36 cellular contexts compared by ENCODE assay signal in the genomic region with DNA sequence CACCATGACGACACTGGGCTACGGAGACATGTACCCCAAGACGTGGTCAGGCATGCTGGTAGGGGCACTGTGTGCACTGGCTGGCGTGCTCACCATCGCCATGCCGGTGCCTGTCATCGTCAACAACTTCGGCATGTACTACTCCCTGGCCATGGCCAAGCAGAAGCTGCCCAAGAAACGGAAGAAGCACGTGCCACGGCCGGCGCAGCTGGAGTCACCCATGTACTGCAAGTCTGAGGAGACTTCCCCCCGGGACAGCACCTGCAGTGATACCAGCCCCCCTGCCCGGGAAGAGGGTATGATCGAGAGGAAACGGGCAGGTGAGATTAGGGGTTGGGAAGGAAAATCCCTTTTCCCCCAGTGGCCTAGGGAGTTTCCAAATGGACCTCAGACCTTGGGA.
"Had no signal": no experiment of that assay in that cellular context is flagged by ENCODE, and none has a peak within 500 bp of the region (broad histone marks: within the 10 kb centered on the region; RNA-seq: fewer than 3 reads in every experiment).

No MANE protein-coding gene starts in this region.

- H3K9me3 ChIP-seq: adrenal gland, body of pancreas, breast epithelium had no signal

- H3K4me3 ChIP-seq: adrenal gland, body of pancreas, breast epithelium had no signal

- H3K27ac Mint-ChIP-seq: activated B cell treated with CpG ODN at 0.5 μM for 24 hours; activated CD4-positive, alpha-beta memory T cell treated with anti-CD3 and anti-CD28 coated beads for 36 hours; activated CD4-positive, alpha-beta T cell treated with anti-CD3 and anti-CD28 coated beads, Interleukin-2, amount 10 ng/mL, durations not matched to agents 24 days and 14 days; activated CD8-positive, alpha-beta T cell treated with anti-CD3 and anti-CD28 coated beads for 36 hours; activated naive CD4-positive, alpha-beta T cell treated with anti-CD3 and anti-CD28 coated beads for 36 hours; activated naive CD4-positive, alpha-beta T cell treated with anti-CD3 and anti-CD28 coated beads, Interleukin-2, amount 50 U/mL, for 24 hours; activated naive CD8-positive, alpha-beta T cell treated with anti-CD3 and anti-CD28 coated beads for 36 hours; activated T-cell treated with anti-CD3 and anti-CD28 coated beads, Interleukin-2, amount 50 U/mL, for 72 hours; activated T-helper 1 cell treated with anti-CD3 and anti-CD28 coated beads, Interleukin-12 subunit alpha, Interleukin-12 subunit beta, Interleukin-2, Interleukin-4 antibody, amounts not matched to agents 30 ng/mL and 10 ng/mL and 1 ng/mL, durations not matched to agents 14 hours and 24 hours and 36 hours; activated T-helper 17 cell treated with anti-CD3 and anti-CD28 coated beads, Interleukin-2, amount 50 U/mL, for 72 hours; T-helper 1 cell treated with Interleukin-12 subunit alpha and Interleukin-12 subunit beta and Interleukin-4 antibody, amounts not matched to agents 30 μg/mL and 1 μg/mL, for 36 hours; T-helper 2 cell treated with Interferon-gamma antibody and Interleukin-4, amounts not matched to agents 5 μg/mL and 100 μg/mL, for 36 hours had no signal

- DNase-seq: activated B cell treated with CpG ODN at 0.5 μM for 24 hours; activated CD4-positive, alpha-beta memory T cell treated with anti-CD3 and anti-CD28 coated beads for 36 hours; activated CD4-positive, alpha-beta T cell treated with anti-CD3 and anti-CD28 coated beads for 4 hours; activated CD4-positive, alpha-beta T cell treated with anti-CD3 and anti-CD28 coated beads, Interleukin-2, amount 10 ng/mL, durations not matched to agents 24 days and 14 days; activated CD4-positive, alpha-beta T cell treated with anti-CD3 and anti-CD28 coated beads, Interleukin-2, amount 50 U/mL, for 1 hour; activated CD4-positive, alpha-beta T cell treated with anti-CD3 and anti-CD28 coated beads, Interleukin-2, amount 50 U/mL, for 4 hours; activated CD4-positive, CD25-positive, alpha-beta regulatory T cell treated with anti-CD3 and anti-CD28 coated beads, Interleukin-2, amount 50 U/mL, for 72 hours; activated CD8-positive, alpha-beta memory T cell treated with anti-CD3 and anti-CD28 coated beads, Interleukin-2, amount 50 U/mL, for 4 hours; activated CD8-positive, alpha-beta T cell treated with anti-CD3 and anti-CD28 coated beads for 36 hours; activated effector memory CD4-positive, alpha-beta T cell treated with anti-CD3 and anti-CD28 coated beads, Interleukin-2, amount 50 U/mL, for 16 hours; activated gamma-delta T cell treated with Interleukin-2 at 50 U/mL for 16 hours; activated naive CD4-positive, alpha-beta T cell; activated naive CD4-positive, alpha-beta T cell treated with anti-CD3 and anti-CD28 coated beads for 36 hours; activated naive CD8-positive, alpha-beta T cell treated with anti-CD3 and anti-CD28 coated beads for 36 hours; activated T-cell treated with anti-CD3 and anti-CD28 coated beads for 4 hours; activated T-cell treated with anti-CD3 and anti-CD28 coated beads, Interleukin-2, amount 50 U/mL, for 1 hour; activated T-cell treated with anti-CD3 and anti-CD28 coated beads, Interleukin-2, amount 50 U/mL, for 4 hours; activated T-cell treated with anti-CD3 and anti-CD28 coated beads, Interleukin-2, amount 50 U/mL, for 72 hours; adrenal gland; amniotic stem cell; aorta; body of pancreas; brain microvascular endothelial cell; central memory CD4-positive, alpha-beta T cell; T-helper 1 cell; T-helper 2 cell; T-helper 9 cell had no signal

- H3K27me3 Mint-ChIP-seq: activated B cell treated with CpG ODN at 0.5 μM for 24 hours; activated CD4-positive, alpha-beta memory T cell treated with anti-CD3 and anti-CD28 coated beads for 36 hours; activated CD4-positive, alpha-beta T cell treated with anti-CD3 and anti-CD28 coated beads, Interleukin-2, amount 10 ng/mL, durations not matched to agents 24 days and 14 days; activated CD8-positive, alpha-beta T cell treated with anti-CD3 and anti-CD28 coated beads for 36 hours; activated naive CD4-positive, alpha-beta T cell treated with anti-CD3 and anti-CD28 coated beads, Interleukin-2, amount 50 U/mL, for 24 hours; activated naive CD8-positive, alpha-beta T cell treated with anti-CD3 and anti-CD28 coated beads for 36 hours; activated T-helper 17 cell treated with anti-CD3 and anti-CD28 coated beads, Interleukin-2, amount 50 U/mL, for 72 hours had no signal

- H3K36me3 ChIP-seq: brain microvascular endothelial cell, breast epithelium had no signal

- ATAC-seq: activated CD8-positive, alpha-beta T cell treated with anti-CD3 and anti-CD28 coated beads for 36 hours; activated T-cell treated with anti-CD3 and anti-CD28 coated beads, Interleukin-2, amount 50 U/mL, for 4 hours; activated T-cell treated with anti-CD3 and anti-CD28 coated beads, Interleukin-2, amount 50 U/mL, for 72 hours; activated T-helper 17 cell treated with anti-CD3 and anti-CD28 coated beads, Interleukin-2, amount 50 U/mL, for 72 hours; body of pancreas had no signal

- H3K4me1 ChIP-seq: adrenal gland had no signal

- H3K27ac ChIP-seq: adrenal gland, body of pancreas, brain microvascular endothelial cell, breast epithelium, VCaP had no signal

- H3K27me3 ChIP-seq: adrenal gland, body of pancreas, brain microvascular endothelial cell, breast epithelium had no signal

- FAIRE-seq: astrocyte, TTC549 had no signal

- H3K4me1 Mint-ChIP-seq: activated B cell treated with CpG ODN at 0.5 μM for 24 hours; activated CD4-positive, alpha-beta T cell treated with anti-CD3 and anti-CD28 coated beads, Interleukin-2, amount 10 ng/mL, durations not matched to agents 24 days and 14 days; activated naive CD4-positive, alpha-beta T cell treated with anti-CD3 and anti-CD28 coated beads, Interleukin-2, amount 50 U/mL, for 24 hours; activated naive CD8-positive, alpha-beta T cell treated with anti-CD3 and anti-CD28 coated beads for 36 hours; activated T-helper 17 cell treated with anti-CD3 and anti-CD28 coated beads, Interleukin-2, amount 50 U/mL, for 72 hours had no signal

- H3K9me3 Mint-ChIP-seq: activated B cell treated with CpG ODN at 0.5 μM for 24 hours; activated CD4-positive, alpha-beta memory T cell treated with anti-CD3 and anti-CD28 coated beads for 36 hours; activated CD4-positive, alpha-beta T cell treated with anti-CD3 and anti-CD28 coated beads, Interleukin-2, amount 10 ng/mL, durations not matched to agents 24 days and 14 days; activated CD8-positive, alpha-beta T cell treated with anti-CD3 and anti-CD28 coated beads for 36 hours; activated naive CD4-positive, alpha-beta T cell treated with anti-CD3 and anti-CD28 coated beads for 36 hours; activated naive CD4-positive, alpha-beta T cell treated with anti-CD3 and anti-CD28 coated beads, Interleukin-2, amount 50 U/mL, for 24 hours; activated naive CD8-positive, alpha-beta T cell treated with anti-CD3 and anti-CD28 coated beads for 36 hours; activated T-cell treated with anti-CD3 and anti-CD28 coated beads, Interleukin-2, amount 50 U/mL, for 4 hours; activated T-cell treated with anti-CD3 and anti-CD28 coated beads, Interleukin-2, amount 50 U/mL, for 72 hours; activated T-helper 1 cell treated with anti-CD3 and anti-CD28 coated beads, Interleukin-12 subunit alpha, Interleukin-12 subunit beta, Interleukin-2, Interleukin-4 antibody, amounts not matched to agents 30 ng/mL and 10 ng/mL and 1 ng/mL, durations not matched to agents 14 hours and 24 hours and 36 hours; activated T-helper 17 cell treated with anti-CD3 and anti-CD28 coated beads, Interleukin-2, amount 50 U/mL, for 72 hours; T-helper 1 cell treated with Interleukin-12 subunit alpha and Interleukin-12 subunit beta and Interleukin-4 antibody, amounts not matched to agents 30 μg/mL and 1 μg/mL, for 36 hours; T-helper 2 cell treated with Interferon-gamma antibody and Interleukin-4, amounts not matched to agents 5 μg/mL and 100 μg/mL, for 36 hours had no signal

- H3K4me3 Mint-ChIP-seq: activated B cell treated with CpG ODN at 0.5 μM for 24 hours; activated CD4-positive, alpha-beta memory T cell treated with anti-CD3 and anti-CD28 coated beads for 36 hours; activated CD4-positive, alpha-beta T cell treated with anti-CD3 and anti-CD28 coated beads, Interleukin-2, amount 10 ng/mL, durations not matched to agents 24 days and 14 days; activated CD8-positive, alpha-beta T cell treated with anti-CD3 and anti-CD28 coated beads for 36 hours; activated naive CD4-positive, alpha-beta T cell treated with anti-CD3 and anti-CD28 coated beads for 36 hours; activated naive CD4-positive, alpha-beta T cell treated with anti-CD3 and anti-CD28 coated beads, Interleukin-2, amount 50 U/mL, for 24 hours; activated naive CD8-positive, alpha-beta T cell treated with anti-CD3 and anti-CD28 coated beads for 36 hours; activated T-cell treated with anti-CD3 and anti-CD28 coated beads, Interleukin-2, amount 50 U/mL, for 4 hours; activated T-cell treated with anti-CD3 and anti-CD28 coated beads, Interleukin-2, amount 50 U/mL, for 72 hours; activated T-helper 1 cell treated with anti-CD3 and anti-CD28 coated beads, Interleukin-12 subunit alpha, Interleukin-12 subunit beta, Interleukin-2, Interleukin-4 antibody, amounts not matched to agents 30 ng/mL and 10 ng/mL and 1 ng/mL, durations not matched to agents 14 hours and 24 hours and 36 hours; activated T-helper 17 cell treated with anti-CD3 and anti-CD28 coated beads, Interleukin-2, amount 50 U/mL, for 72 hours; T-helper 1 cell treated with Interleukin-12 subunit alpha and Interleukin-12 subunit beta and Interleukin-4 antibody, amounts not matched to agents 30 μg/mL and 1 μg/mL, for 36 hours; T-helper 2 cell treated with Interferon-gamma antibody and Interleukin-4, amounts not matched to agents 5 μg/mL and 100 μg/mL, for 36 hours had no signal
